ENCODE assay signal across 1 cellular context in genomic region chr13:29924951-29925350, GRCh38.
TF ChIP-seq lines count a peak whose summit lies in the region.

No MANE protein-coding gene starts in this region.

TF ChIP-seq in HepG2, 621 proteins besides CTCF, POLR2A, EP300 and RAD21 (continued from another document):
- TF ChIP-seq DMTF1 (CRISPR knock-in tag; IDR thresholded peaks at IDR 0.05) (no peak), SP140L (CRISPR knock-in tag; IDR thresholded peaks at IDR 0.05; ENCODE audit: borderline replicate concordance) (no peak)
